In the genomic region with DNA sequence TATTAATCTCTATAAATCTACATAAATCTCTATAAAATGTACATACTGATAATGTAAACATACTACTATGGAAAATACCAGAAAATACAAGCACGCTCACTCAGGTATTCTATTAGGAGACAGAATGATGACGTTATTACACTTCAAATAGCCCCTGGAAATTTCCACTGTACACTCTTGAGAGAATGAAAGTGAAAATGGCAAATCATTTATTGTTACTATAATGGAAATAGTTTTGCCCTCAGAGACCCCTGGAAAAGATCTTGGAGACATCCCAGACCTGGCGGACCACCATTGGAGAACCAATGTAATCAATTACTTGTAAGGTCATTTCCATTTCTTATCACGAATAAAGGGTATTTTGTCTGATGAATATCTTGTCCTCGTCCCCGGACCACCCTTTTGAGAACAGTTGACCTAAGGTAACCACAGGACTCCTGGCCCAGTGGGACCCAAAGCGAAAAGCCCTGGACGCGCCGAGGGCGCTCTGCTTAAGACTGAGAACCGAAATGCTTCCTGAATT, we compare ENCODE assay signal across 8 cellular contexts. TPM values are rescaled to one million over a fixed set of nuclear protein-coding genes. Genes with fewer than 3 reads are reported as not detected.
A peak's percentile ranks its signal among the peaks of the same experiment; 100 is the strongest.
DNase-seq lines count a peak whose midpoint lies in the region; ATAC-seq, FAIRE-seq and TF ChIP-seq lines count a peak whose summit lies in the region.

No MANE protein-coding gene starts in this region.

- peaks cover 25% of the 10 kb centered on the region for H3K27me3 ChIP-seq in smooth muscle cell (ENCODE audit: low read depth)

- H3K4me2 ChIP-seq in smooth muscle cell: peak overlapping the region; percentile 98

- peaks cover 4% of the 10 kb centered on the region for H3K4me1 Mint-ChIP-seq in activated CD8-positive, alpha-beta T cell treated with anti-CD3 and anti-CD28 coated beads for 36 hours (ENCODE audit: low read depth)

- no peaks in the 10 kb centered on the region for H3K36me3 Mint-ChIP-seq in activated CD8-positive, alpha-beta T cell treated with anti-CD3 and anti-CD28 coated beads for 36 hours (ENCODE audit: low read depth)

- H2AFZ ChIP-seq in smooth muscle cell (ENCODE audit: low read depth): peak overlapping the region; percentile 98

- no peaks in the 10 kb centered on the region for H3F3A ChIP-seq in smooth muscle cell (ENCODE audit: low read depth)

- H3K4me3 ChIP-seq in iPS-18c (ENCODE audit: insufficient read depth, low read depth, low read length) (peak overlapping the region; percentile 77), smooth muscle cell (peak overlapping the region; percentile 63)

- H3K79me2 ChIP-seq in smooth muscle cell (ENCODE audit: low read depth): no peaks in the 10 kb centered on the region

- no peak overlapping the region for H3K27ac ChIP-seq in smooth muscle cell (ENCODE audit: low read depth)

- intact Hi-C loops in activated CD8-positive, alpha-beta T cell treated with anti-CD3 and anti-CD28 coated beads for 36 hours (cut with micrococcal nuclease): no loop called here

- H3K9me3 Mint-ChIP-seq in activated CD8-positive, alpha-beta T cell treated with anti-CD3 and anti-CD28 coated beads for 36 hours: no peaks in the 10 kb centered on the region

- ATAC-seq in HG03342 (IDR thresholded peaks at IDR 0.05; ENCODE audit: unreplicated experiment): peak; percentile 54
- peak; percentile 56 for ATAC-seq in activated CD8-positive, alpha-beta T cell treated with anti-CD3 and anti-CD28 coated beads for 36 hours

- H3K27ac Mint-ChIP-seq in activated CD8-positive, alpha-beta T cell treated with anti-CD3 and anti-CD28 coated beads for 36 hours: peak overlapping the region; percentile 85

- DNase-seq in CD1c-positive myeloid dendritic cell (ENCODE audit: extremely low spot score): peak; percentile 23
- DNase-seq in GM19239 (ENCODE audit: insufficient read length, low spot score): peak; percentile 9
- no peak for DNase-seq in activated CD8-positive, alpha-beta T cell treated with anti-CD3 and anti-CD28 coated beads for 36 hours
- DNase-seq in smooth muscle cell (lab: John Stamatoyannopoulos, UW; ENCODE audit: unreplicated experiment): no peak
- no peak for DNase-seq in NCI-H187 (lab: John Stamatoyannopoulos, UW)
- DNase-seq in KG1 (lab: John Stamatoyannopoulos, UW): no peak

- WGBS in smooth muscle cell (ENCODE audit: low lambda C conversion rate): 18% methylated on average over 12 of the region's 12 CpGs

- H3K4me3 Mint-ChIP-seq in activated CD8-positive, alpha-beta T cell treated with anti-CD3 and anti-CD28 coated beads for 36 hours: peak overlapping the region; percentile 86

- H4K20me1 ChIP-seq in smooth muscle cell (ENCODE audit: low read depth): no peaks in the 10 kb centered on the region

- no peaks in the 10 kb centered on the region for H3K9me3 ChIP-seq in iPS-18c (ENCODE audit: control insufficient read depth, insufficient read depth, low read length)
- H3K9me3 ChIP-seq in smooth muscle cell (replicated peaks; ENCODE audit: low read depth): no peaks in the 10 kb centered on the region

- FAIRE-seq in GM19239 (lab: Jason Lieb, UNC): peak; percentile 93

- CTCF ChIA-PET in activated CD8-positive, alpha-beta T cell treated with anti-CD3 and anti-CD28 coated beads for 36 hours (lab: Charles Lee): interaction anchor here (1.5 kb wide), 1 partner anchor 20 kb away, joined by 6 read pairs; no protein-coding TSS in a partner anchor

- peaks cover 7% of the 10 kb centered on the region for H3K4me1 ChIP-seq in smooth muscle cell (ENCODE audit: low read depth)

- no peak for TF ChIP-seq CTCF in activated CD8-positive, alpha-beta T cell treated with anti-CD3 and anti-CD28 coated beads for 36 hours (IDR thresholded peaks at IDR 0.05)
- TF ChIP-seq CTCF in smooth muscle cell (IDR thresholded peaks at IDR 0.05; ENCODE audit: borderline replicate concordance, insufficient read depth, poor library complexity, severe bottlenecking): no peak

- peaks cover 25% of the 10 kb centered on the region for H3K27me3 Mint-ChIP-seq in activated CD8-positive, alpha-beta T cell treated with anti-CD3 and anti-CD28 coated beads for 36 hours

- no peaks in the 10 kb centered on the region for H3K36me3 ChIP-seq in smooth muscle cell (ENCODE audit: low read depth)

- POLR2A ChIA-PET in activated CD8-positive, alpha-beta T cell treated with anti-CD3 and anti-CD28 coated beads for 36 hours (lab: Charles Lee): interaction anchor here (0.7 kb wide), 1 partner anchor 945 kb away, joined by 4 read pairs; a partner anchor contains a TSS

- no peak overlapping the region for H3K9ac ChIP-seq in smooth muscle cell (ENCODE audit: low read depth)

RNA-seq across cellular contexts. Expression of a gene that starts 0.5 kb away (rescaled TPM):
- under 1 TPM; 0.27 to 0.34 TPM for total RNA-seq in activated CD8-positive, alpha-beta T cell treated with anti-CD3 and anti-CD28 coated beads for 36 hours
- total RNA-seq in smooth muscle cell: 4.6 and 4.8 TPM in 2 replicates
- 0.49 and 1.4 TPM in 2 replicates for polyA plus RNA-seq in smooth muscle cell

RNA-seq across cellular contexts. Expression of a gene that starts 34.8 kb away (rescaled TPM):
- total RNA-seq in activated CD8-positive, alpha-beta T cell treated with anti-CD3 and anti-CD28 coated beads for 36 hours: not detected
- not detected in 2 replicates for total RNA-seq in smooth muscle cell
- polyA plus RNA-seq in smooth muscle cell: not detected in 2 replicates

Comparison
In these comparisons a context has a peak if more than half of its experiments do, and no peak if none do; other contexts are left out.
1. DNase-seq: peak in CD1c-positive myeloid dendritic cell (single experiment) and GM19239 (single experiment); none in activated CD8-positive, alpha-beta T cell treated with anti-CD3 and anti-CD28 coated beads for 36 hours (single experiment), smooth muscle cell (single experiment), NCI-H187 (0 of 2) and KG1 (single experiment).